8 cellular contexts compared by ENCODE assay signal in the genomic region with DNA sequence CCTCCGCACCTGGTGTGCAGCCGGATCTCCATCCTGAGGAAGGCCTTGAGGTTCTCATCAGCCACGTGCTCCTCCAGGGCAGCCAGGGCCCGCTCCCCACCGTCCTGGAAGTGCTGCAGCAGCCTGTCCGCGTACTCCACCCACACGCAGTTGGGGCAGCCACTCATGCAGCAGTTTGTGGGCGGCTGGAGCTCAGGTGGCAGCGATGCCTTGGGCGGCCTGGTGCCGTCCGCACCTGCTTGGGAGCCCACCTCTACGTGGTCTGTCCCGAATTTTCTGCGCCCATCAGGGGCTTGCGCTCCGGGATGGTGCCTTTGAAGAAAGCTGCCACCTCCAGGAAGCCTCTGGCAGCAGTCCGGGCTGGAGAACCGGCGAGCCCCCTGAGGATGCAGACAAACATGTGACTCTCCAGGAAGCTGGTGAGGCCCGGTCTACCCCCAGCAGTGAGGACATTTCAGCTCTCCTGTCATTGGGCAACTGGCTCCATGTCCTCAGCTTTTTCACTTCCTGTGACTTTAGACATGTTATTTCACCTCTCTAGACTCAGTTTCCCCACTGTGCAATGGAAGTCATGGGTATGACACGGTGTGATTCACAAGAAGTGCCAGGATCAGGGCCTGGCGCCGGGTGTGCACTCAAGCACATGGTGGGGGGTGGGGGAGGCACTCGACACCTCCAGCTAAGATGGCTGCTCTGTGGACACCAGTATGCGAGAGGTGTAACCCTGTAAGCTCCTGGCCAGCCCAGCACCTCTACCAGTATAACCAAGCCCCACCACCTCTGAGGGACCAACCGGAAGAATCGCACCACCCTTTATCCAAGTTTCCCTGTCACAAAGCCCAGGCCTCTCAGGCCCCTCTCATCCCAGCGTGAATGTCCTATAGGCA. TPM values are rescaled to one million over a fixed set of nuclear protein-coding genes. Genes with fewer than 3 reads are reported as not detected.
A peak's percentile ranks its signal among the peaks of the same experiment; 100 is the strongest.
DNase-seq lines count a peak whose midpoint lies in the region; ATAC-seq, FAIRE-seq and TF ChIP-seq lines count a peak whose summit lies in the region.

No MANE protein-coding gene starts in this region.

- H3K4me1 ChIP-seq in mononuclear cell (ENCODE audit: insufficient read depth, low read length) (peaks cover 30% of the 10 kb centered on the region), stomach (peaks cover 20 to 49% (median 39%) of the 10 kb centered on the region in 4 donors)

- WGBS in stomach, 5 donors = 47 to 64% (median 59%) methylated on average over 20 to 30 of the region's 30 CpGs

- H3K4me3 ChIP-seq in WI38 (ENCODE audit: low read depth, low read length) (peak overlapping the region; percentile 80), mononuclear cell (ENCODE audit: low read length) (peak overlapping the region; percentile 90), stomach (peak overlapping the region; percentile 82 to 99 (median 91))

- H3K36me3 ChIP-seq in stomach = peaks cover 5 to 38% (median 33%) of the 10 kb centered on the region in 4 donors

- DNase-seq in HT1080 (ENCODE audit: low read depth) (peak; percentile 36), stomach (no peak), HTR-8/SVneo (ENCODE audit: insufficient read length, low spot score) (no peak)

- H3K27me3 ChIP-seq in mononuclear cell (ENCODE audit: insufficient read depth, low read length) (no peaks in the 10 kb centered on the region), stomach (no peaks in the 10 kb centered on the region)

- H3K9me3 ChIP-seq in mononuclear cell (ENCODE audit: low read depth, low read length) (no peaks in the 10 kb centered on the region), stomach (no peaks in the 10 kb centered on the region)

- peak overlapping the region; percentile 89 for H3K4me3 Mint-ChIP-seq in dendritic cell treated with granulocyte-macrophage colony-stimulating factor and Interleukin-4, amounts not matched to agents 40 ng/mL and 50 ng/mL, for 4 days

- H3K9me3 Mint-ChIP-seq in dendritic cell treated with granulocyte-macrophage colony-stimulating factor and Interleukin-4, amounts not matched to agents 40 ng/mL and 50 ng/mL, for 4 days = no peaks in the 10 kb centered on the region

- peak overlapping the region; percentile 89 for H3K27ac Mint-ChIP-seq in dendritic cell treated with granulocyte-macrophage colony-stimulating factor and Interleukin-4, amounts not matched to agents 40 ng/mL and 50 ng/mL, for 4 days

- no peak for ATAC-seq in GM18505 (IDR thresholded peaks at IDR 0.05; ENCODE audit: unreplicated experiment)
- ATAC-seq in HG03095 (IDR thresholded peaks at IDR 0.05; ENCODE audit: unreplicated experiment) = no peak

- peaks cover 62% of the 10 kb centered on the region for H3K36me3 Mint-ChIP-seq in dendritic cell treated with granulocyte-macrophage colony-stimulating factor and Interleukin-4, amounts not matched to agents 40 ng/mL and 50 ng/mL, for 4 days (ENCODE audit: low read depth)

- H3K27ac ChIP-seq in stomach = peak overlapping the region; percentile 91 to 97 (median 91)

- no peak for TF ChIP-seq CTCF in WI38 (IDR thresholded peaks at IDR 0.05; ENCODE audit: low read depth, low read length)
- TF ChIP-seq CTCF in stomach (IDR thresholded peaks at IDR 0.05) = no peak

- no peak for TF ChIP-seq EP300 in stomach (IDR thresholded peaks at IDR 0.05)

- intact Hi-C loops in dendritic cell treated with granulocyte-macrophage colony-stimulating factor and Interleukin-4, amounts not matched to agents 40 ng/mL and 50 ng/mL, for 4 days (cut with micrococcal nuclease) = loop anchor here (1.0 kb wide), 1 partner anchor 28 kb away; a partner anchor contains a TSS
- intact Hi-C loops in stomach (cut with DNase I; ENCODE audit: low total_unique reads) = no loop called here

- H3K4me1 Mint-ChIP-seq in dendritic cell treated with granulocyte-macrophage colony-stimulating factor and Interleukin-4, amounts not matched to agents 40 ng/mL and 50 ng/mL, for 4 days (ENCODE audit: low read depth) = peaks cover 39% of the 10 kb centered on the region

- H3K27me3 Mint-ChIP-seq in dendritic cell treated with granulocyte-macrophage colony-stimulating factor and Interleukin-4, amounts not matched to agents 40 ng/mL and 50 ng/mL, for 4 days = no peaks in the 10 kb centered on the region

- no peak for FAIRE-seq in HTR-8/SVneo (lab: Jason Lieb, UNC)

- TF ChIP-seq POLR2A in GM18505 (IDR thresholded peaks at IDR 0.05; ENCODE audit: borderline replicate concordance, extremely low read depth, insufficient read depth, insufficient read length) (peak; percentile 16), stomach (IDR thresholded peaks at IDR 0.05) (no peak)

RNA-seq across cellular contexts. Expression of a gene that starts 1.0 kb away (rescaled TPM):
- total RNA-seq in HT1080 (2014; rRNA removed; shearing (Covaris generic)) = 63.5 and 66.8 TPM in 2 replicates
- 47.9 and 77.8 TPM in 2 replicates for polyA plus RNA-seq in HT1080 (2015; cell fraction: cytosol; rRNA removed)
- 61.0 and 72.8 TPM in 2 replicates for polyA plus RNA-seq in HT1080 (2015; cell fraction: nucleus; rRNA removed)
- total RNA-seq in mononuclear cell = 19.3 TPM
- total RNA-seq in stomach = 100 to 1,000 TPM in 2 of 5 donors, 10 to 100 TPM in 1, 1 to 10 TPM in 1, not detected in 1; 9.9 to 112 (median 61.2) TPM
- polyA plus RNA-seq in stomach = 10 to 100 TPM; 59.6 to 82.2 (median 64.5) TPM

RNA-seq across cellular contexts. Expression of a gene that starts 1.1 kb away (rescaled TPM):
- 47.3 and 60.3 TPM in 2 replicates for total RNA-seq in HT1080 (2014; rRNA removed; shearing (Covaris generic))
- polyA plus RNA-seq in HT1080 (2015; cell fraction: cytosol; rRNA removed) = 17.0 and 18.4 TPM in 2 replicates
- polyA plus RNA-seq in HT1080 (2015; cell fraction: nucleus; rRNA removed) = 16.2 and 24.9 TPM in 2 replicates
- 4.4 TPM for total RNA-seq in mononuclear cell
- total RNA-seq in stomach = 100 to 1,000 TPM in 1 of 5 donors, 10 to 100 TPM in 1, 1 to 10 TPM in 2, under 1 TPM in 1; 0.58 to 279 (median 9.4) TPM
- polyA plus RNA-seq in stomach = 10 to 100 TPM; 18.2 to 26.0 (median 23.3) TPM

RNA-seq across cellular contexts. Expression of a gene that starts 9.1 kb away (rescaled TPM):
- total RNA-seq in HT1080 (2014; rRNA removed; shearing (Covaris generic)) = 0.10 and 0.35 TPM in 2 replicates
- polyA plus RNA-seq in HT1080 (2015; cell fraction: cytosol; rRNA removed) = 0.42 and 1.0 TPM in 2 replicates
- 1.1 TPM in 1 of 2 replicates, not detected in the other for polyA plus RNA-seq in HT1080 (2015; cell fraction: nucleus; rRNA removed)
- 2.1 TPM for total RNA-seq in mononuclear cell
- total RNA-seq in stomach = 1 to 10 TPM in 1 of 5 donors, not detected in 4; 2.0 TPM
- polyA plus RNA-seq in stomach = 1 to 10 TPM in 1 of 3 donors, under 1 TPM in 2; 0.85 to 2.6 (median 0.93) TPM

RNA-seq across cellular contexts. Expression of a gene that starts 18.1 kb away (rescaled TPM):
- total RNA-seq in HT1080 (2014; rRNA removed; shearing (Covaris generic)) = 47.9 and 59.7 TPM in 2 replicates
- polyA plus RNA-seq in HT1080 (2015; cell fraction: cytosol; rRNA removed) = 25.2 and 32.5 TPM in 2 replicates
- 25.7 and 31.9 TPM in 2 replicates for polyA plus RNA-seq in HT1080 (2015; cell fraction: nucleus; rRNA removed)
- total RNA-seq in mononuclear cell (15.5 TPM), stomach (100 to 1,000 TPM in 1 of 5 donors, 10 to 100 TPM in 3, 1 to 10 TPM in 1; 8.1 to 109 (median 25.7) TPM)
- 10 to 100 TPM; 43.5 to 67.1 (median 55.6) TPM for polyA plus RNA-seq in stomach

RNA-seq across cellular contexts. Expression of a gene that starts 18.4 kb away (rescaled TPM):
- 165 and 172 TPM in 2 replicates for total RNA-seq in HT1080 (2014; rRNA removed; shearing (Covaris generic))
- 102 and 109 TPM in 2 replicates for polyA plus RNA-seq in HT1080 (2015; cell fraction: cytosol; rRNA removed)
- 333 and 341 TPM in 2 replicates for polyA plus RNA-seq in HT1080 (2015; cell fraction: nucleus; rRNA removed)
- total RNA-seq in mononuclear cell (57.0 TPM), stomach (100 to 1,000 TPM in 4 of 5 donors, 10 to 100 TPM in 1; 52.0 to 275 (median 142) TPM)
- 100 to 1,000 TPM in 2 of 3 donors, 10 to 100 TPM in 1; 86.1 to 138 (median 105) TPM for polyA plus RNA-seq in stomach
